ENCODE assay signal across 21 cellular contexts in genomic region chr10:73814276-73814895, GRCh38. TPM values are rescaled to one million over a fixed set of nuclear protein-coding genes. Genes with fewer than 3 reads are reported as not detected.
DNase-seq lines count a peak whose midpoint lies in the region; ATAC-seq, FAIRE-seq and TF ChIP-seq lines count a peak whose summit lies in the region.
"Had no signal": no experiment of that assay in that cellular context is flagged by ENCODE, and none has a peak within 500 bp of the region (broad histone marks: within the 10 kb centered on the region; RNA-seq: fewer than 3 reads in every experiment).

No MANE protein-coding gene starts in this region.

- DNase-seq in activated T-cell treated with anti-CD3 and anti-CD28 coated beads, Interleukin-2, amount 50 U/mL, for 24 hours, result no peak
- DNase-seq in activated T-cell treated with anti-CD3 and anti-CD28 coated beads, Interleukin-2, amount 50 U/mL, for 4 hours, result no peak
- DNase-seq in ascending aorta (ENCODE audit: low spot score in 2 of 2), result no peak
- no peak for DNase-seq in memory B cell (ENCODE audit: low spot score in 2 of 2)
- no peak for DNase-seq in thoracic aorta (ENCODE audit: low spot score)
- DNase-seq in H54 (ENCODE audit: insufficient read length, low spot score), result no peak
- no peak for DNase-seq in spleen
- DNase-seq in NCI-H1694 treated with DMSO at 0.1 percent for 48 hours (lab: John Stamatoyannopoulos, UW), result no peak
- DNase-seq: CD4-positive, alpha-beta T cell; COR-L47; DMS79 treated with DMSO at 0.1 percent for 48 hours; GF-D8; GOT3; HCEC 1CT had no signal

- FAIRE-seq in H54 (lab: Jason Lieb, UNC), result no peak
- FAIRE-seq: A204.1, GM12891, GM18507 had no signal

- H3K4me1 ChIP-seq in ascending aorta (peaks cover 8 to 28% of the 10 kb centered on the region in 2 donors), thoracic aorta (ENCODE audit: control insufficient read depth in 1 of 2, low read depth in 2 of 2) (peaks cover 33 to 49% of the 10 kb centered on the region in 2 donors), spleen (peaks cover 11 to 80% (median 35%) of the 10 kb centered on the region in 6 donors)

- H3K36me3 ChIP-seq in ascending aorta, result peaks cover 46 to 52% of the 10 kb centered on the region in 2 donors
- H3K36me3 ChIP-seq in thoracic aorta, result peaks cover 33% of the 10 kb centered on the region
- peaks cover 0 to 76% (median 31%) of the 10 kb centered on the region in 6 donors for H3K36me3 ChIP-seq in spleen

- H3K27me3 ChIP-seq in ascending aorta (no peaks in the 10 kb centered on the region), thoracic aorta (replicated peaks; ENCODE audit: insufficient read depth) (no peaks in the 10 kb centered on the region), spleen (replicated peaks in 1 of 7) (no peaks in the 10 kb centered on the region)
- H3K27me3 ChIP-seq: BLaER1 had no signal

- no peaks in the 10 kb centered on the region for H3K9me3 Mint-ChIP-seq in activated T-cell treated with anti-CD3 and anti-CD28 coated beads, Interleukin-2, amount 50 U/mL, for 24 hours
- H3K9me3 Mint-ChIP-seq in activated T-cell treated with anti-CD3 and anti-CD28 coated beads, Interleukin-2, amount 50 U/mL, for 4 hours, result no peaks in the 10 kb centered on the region
- H3K9me3 Mint-ChIP-seq in memory B cell, result no peaks in the 10 kb centered on the region
- H3K9me3 Mint-ChIP-seq: CD14-positive monocyte; CD4-positive, alpha-beta T cell had no signal

- H3K27ac Mint-ChIP-seq in activated T-cell treated with anti-CD3 and anti-CD28 coated beads, Interleukin-2, amount 50 U/mL, for 24 hours, result peak overlapping the region; percentile 37
- peak overlapping the region; percentile 75 for H3K27ac Mint-ChIP-seq in memory B cell
- H3K27ac Mint-ChIP-seq: CD14-positive monocyte had no signal

- intact Hi-C loops in ascending aorta (cut with DNase I) (loop anchor here (5.0 kb wide), 1 partner anchor 42 kb away; a partner anchor contains a TSS), spleen (cut with DNase I; ENCODE audit: low total_unique reads) (no loop called here)

- no peak overlapping the region for H3K4me3 Mint-ChIP-seq in activated T-cell treated with anti-CD3 and anti-CD28 coated beads, Interleukin-2, amount 50 U/mL, for 24 hours
- H3K4me3 Mint-ChIP-seq in activated T-cell treated with anti-CD3 and anti-CD28 coated beads, Interleukin-2, amount 50 U/mL, for 4 hours, result no peak overlapping the region
- H3K4me3 Mint-ChIP-seq in memory B cell, result no peak overlapping the region
- H3K4me3 Mint-ChIP-seq: B cell had no signal

- no peaks in the 10 kb centered on the region for H3K27me3 Mint-ChIP-seq in activated T-cell treated with anti-CD3 and anti-CD28 coated beads, Interleukin-2, amount 50 U/mL, for 24 hours
- no peaks in the 10 kb centered on the region for H3K27me3 Mint-ChIP-seq in activated T-cell treated with anti-CD3 and anti-CD28 coated beads, Interleukin-2, amount 50 U/mL, for 4 hours (ENCODE audit: low read depth)
- H3K27me3 Mint-ChIP-seq in memory B cell, result no peaks in the 10 kb centered on the region
- H3K27me3 Mint-ChIP-seq: B cell; CD4-positive, alpha-beta T cell had no signal

- H3K4me3 ChIP-seq in ascending aorta (no peak overlapping the region), thoracic aorta (no peak overlapping the region), spleen (no peak overlapping the region)
- H3K4me3 ChIP-seq: BLaER1 had no signal

- TF ChIP-seq CTCF in ascending aorta (IDR thresholded peaks at IDR 0.05), result no peak
- TF ChIP-seq CTCF in thoracic aorta (IDR thresholded peaks at IDR 0.05), result no peak
- TF ChIP-seq CTCF in spleen (IDR thresholded peaks at IDR 0.05 in 8 of 11, conservative IDR thresholded peaks at IDR 0.05 in 3 of 11), result no peak

- ATAC-seq in activated T-cell treated with anti-CD3 and anti-CD28 coated beads, Interleukin-2, amount 50 U/mL, for 4 hours, result no peak
- ATAC-seq in memory B cell (ENCODE audit: low read depth) (no peak), thoracic aorta (ENCODE audit: insufficient number of reproducible peaks, low FRiP score, low read depth) (no peak)

- TF ChIP-seq POLR2A in H54 (IDR thresholded peaks at IDR 0.05; ENCODE audit: low read depth, low read length) (no peak), spleen (IDR thresholded peaks at IDR 0.05) (no peak)

- H3K9me3 ChIP-seq in ascending aorta (no peaks in the 10 kb centered on the region), thoracic aorta (no peaks in the 10 kb centered on the region), spleen (no peaks in the 10 kb centered on the region)
- H3K9me3 ChIP-seq: BLaER1 had no signal

- peak overlapping the region; percentile 86 to 90 for H3K27ac ChIP-seq in ascending aorta
- peak overlapping the region; percentile 63 to 78 for H3K27ac ChIP-seq in thoracic aorta
- H3K27ac ChIP-seq in spleen, result peak overlapping the region in 1 of 8 donors; percentile 81
- H3K27ac ChIP-seq: 22Rv1, BLaER1 had no signal

- WGBS in spleen, 5 donors, result 89 to 95% (median 91%) methylated on average over 13 of the region's 13 CpGs

- H3K4me1 Mint-ChIP-seq in activated T-cell treated with anti-CD3 and anti-CD28 coated beads, Interleukin-2, amount 50 U/mL, for 24 hours (ENCODE audit: low read depth), result peaks cover 13% of the 10 kb centered on the region
- peaks cover 13% of the 10 kb centered on the region for H3K4me1 Mint-ChIP-seq in activated T-cell treated with anti-CD3 and anti-CD28 coated beads, Interleukin-2, amount 50 U/mL, for 4 hours (ENCODE audit: low read depth)
- peaks cover 9% of the 10 kb centered on the region for H3K4me1 Mint-ChIP-seq in memory B cell

- H3K36me3 Mint-ChIP-seq in activated T-cell treated with anti-CD3 and anti-CD28 coated beads, Interleukin-2, amount 50 U/mL, for 24 hours (ENCODE audit: low read depth), result peaks cover 69% of the 10 kb centered on the region
- peaks cover 20% of the 10 kb centered on the region for H3K36me3 Mint-ChIP-seq in activated T-cell treated with anti-CD3 and anti-CD28 coated beads, Interleukin-2, amount 50 U/mL, for 4 hours (ENCODE audit: insufficient read depth)
- peaks cover 19% of the 10 kb centered on the region for H3K36me3 Mint-ChIP-seq in memory B cell

RNA-seq across cellular contexts. Expression of gene NDST2, which starts 3.0 kb away (rescaled TPM):
- 10 to 100 TPM; 51.1 to 67.1 (median 58.7) TPM for total RNA-seq in activated T-cell treated with anti-CD3 and anti-CD28 coated beads, Interleukin-2, amount 50 U/mL, for 4 hours
- total RNA-seq in ascending aorta (130 TPM), thoracic aorta (10 to 100 TPM; 55.0 to 78.2 TPM), spleen (100 to 1,000 TPM in 5 of 7 donors, 10 to 100 TPM in 2; 84.6 to 159 (median 117) TPM)
- polyA plus RNA-seq in spleen, result 10 to 100 TPM; 10.9 to 21.7 (median 12.3) TPM

RNA-seq across cellular contexts. Expression of gene ZSWIM8, which starts 29.0 kb away (rescaled TPM):
- 10 to 100 TPM; 31.3 to 41.2 (median 40.5) TPM for total RNA-seq in activated T-cell treated with anti-CD3 and anti-CD28 coated beads, Interleukin-2, amount 50 U/mL, for 4 hours
- total RNA-seq in ascending aorta (106 TPM), thoracic aorta (100 to 1,000 TPM; 126 to 144 TPM), spleen (100 to 1,000 TPM in 6 of 7 donors, 10 to 100 TPM in 1; 97.0 to 141 (median 129) TPM)
- polyA plus RNA-seq in spleen, result 100 to 1,000 TPM in 2 of 3 donors, 10 to 100 TPM in 1; 51.5 to 109 (median 101) TPM

RNA-seq across cellular contexts. Expression of gene CHCHD1, which starts 32.5 kb away (rescaled TPM):
- total RNA-seq in activated T-cell treated with anti-CD3 and anti-CD28 coated beads, Interleukin-2, amount 50 U/mL, for 4 hours, result 10 to 100 TPM; 34.7 to 35.9 (median 35.9) TPM
- 24.5 TPM for total RNA-seq in ascending aorta
- total RNA-seq in thoracic aorta, result 10 to 100 TPM; 20.7 to 22.6 TPM
- 10 to 100 TPM; 14.6 to 31.6 (median 18.3) TPM for total RNA-seq in spleen
- polyA plus RNA-seq in spleen, result 10 to 100 TPM; 57.9 to 75.9 (median 73.1) TPM

RNA-seq across cellular contexts. Expression of gene CAMK2G, which starts 60.0 kb away (rescaled TPM):
- total RNA-seq in activated T-cell treated with anti-CD3 and anti-CD28 coated beads, Interleukin-2, amount 50 U/mL, for 4 hours, result 10 to 100 TPM; 14.5 to 20.7 (median 16.6) TPM
- total RNA-seq in ascending aorta (60.3 TPM), thoracic aorta (100 to 1,000 TPM in 1 of 2 donors, 10 to 100 TPM in 1; 78.8 to 149 TPM), spleen (10 to 100 TPM; 32.7 to 55.2 (median 45.8) TPM)
- 10 to 100 TPM; 10.4 to 18.0 (median 17.1) TPM for polyA plus RNA-seq in spleen
